Comparison of ENCODE assay signal across 1 cellular context in the genomic region with DNA sequence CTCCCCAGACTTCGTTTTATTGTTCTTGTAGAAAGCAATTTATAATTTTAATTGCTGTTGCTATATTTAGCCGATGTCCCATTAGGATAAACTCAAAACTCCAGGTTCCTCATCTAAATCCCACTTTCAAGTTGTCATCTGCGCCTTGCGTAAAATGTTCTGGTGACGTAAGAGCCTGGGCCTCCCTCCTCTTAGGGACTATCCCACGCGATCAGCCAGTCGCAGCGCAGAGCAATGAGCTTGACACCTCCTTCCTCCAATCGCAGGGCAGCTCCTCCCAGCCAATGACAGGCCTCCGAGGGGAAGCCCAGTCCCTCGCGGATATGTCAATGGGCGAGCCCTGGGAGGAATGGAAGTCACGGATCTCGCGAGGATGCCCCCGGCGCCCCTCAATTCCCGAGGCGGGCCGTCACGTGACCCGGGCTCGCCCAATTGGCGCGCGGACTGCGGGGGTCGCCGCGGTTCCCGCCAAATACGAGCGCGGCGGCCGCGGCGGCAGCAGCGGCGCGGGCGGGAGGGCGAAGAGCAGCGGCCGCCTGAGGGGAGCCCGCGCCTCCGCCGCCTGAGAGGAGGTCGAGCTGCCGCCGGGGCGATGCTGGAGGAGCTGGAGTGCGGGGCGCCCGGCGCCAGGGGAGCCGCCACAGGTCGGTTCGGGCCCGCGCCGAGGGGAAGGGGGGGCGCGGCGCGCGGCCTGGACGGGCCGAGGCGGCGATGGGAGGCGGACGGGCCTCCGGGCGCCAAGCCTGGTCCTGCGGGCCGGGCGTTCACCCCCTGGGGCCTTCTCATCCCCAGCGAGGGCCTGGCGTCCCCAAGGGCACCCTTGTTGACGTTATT.
TF ChIP-seq lines count a peak whose summit lies in the region.

A gene with protein sequence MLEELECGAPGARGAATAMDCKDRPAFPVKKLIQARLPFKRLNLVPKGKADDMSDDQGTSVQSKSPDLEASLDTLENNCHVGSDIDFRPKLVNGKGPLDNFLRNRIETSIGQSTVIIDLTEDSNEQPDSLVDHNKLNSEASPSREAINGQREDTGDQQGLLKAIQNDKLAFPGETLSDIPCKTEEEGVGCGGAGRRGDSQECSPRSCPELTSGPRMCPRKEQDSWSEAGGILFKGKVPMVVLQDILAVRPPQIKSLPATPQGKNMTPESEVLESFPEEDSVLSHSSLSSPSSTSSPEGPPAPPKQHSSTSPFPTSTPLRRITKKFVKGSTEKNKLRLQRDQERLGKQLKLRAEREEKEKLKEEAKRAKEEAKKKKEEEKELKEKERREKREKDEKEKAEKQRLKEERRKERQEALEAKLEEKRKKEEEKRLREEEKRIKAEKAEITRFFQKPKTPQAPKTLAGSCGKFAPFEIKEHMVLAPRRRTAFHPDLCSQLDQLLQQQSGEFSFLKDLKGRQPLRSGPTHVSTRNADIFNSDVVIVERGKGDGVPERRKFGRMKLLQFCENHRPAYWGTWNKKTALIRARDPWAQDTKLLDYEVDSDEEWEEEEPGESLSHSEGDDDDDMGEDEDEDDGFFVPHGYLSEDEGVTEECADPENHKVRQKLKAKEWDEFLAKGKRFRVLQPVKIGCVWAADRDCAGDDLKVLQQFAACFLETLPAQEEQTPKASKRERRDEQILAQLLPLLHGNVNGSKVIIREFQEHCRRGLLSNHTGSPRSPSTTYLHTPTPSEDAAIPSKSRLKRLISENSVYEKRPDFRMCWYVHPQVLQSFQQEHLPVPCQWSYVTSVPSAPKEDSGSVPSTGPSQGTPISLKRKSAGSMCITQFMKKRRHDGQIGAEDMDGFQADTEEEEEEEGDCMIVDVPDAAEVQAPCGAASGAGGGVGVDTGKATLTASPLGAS (plus strand): TSS at position 470 of the 834 bp plus-strand sequence. CDS start 123 bp downstream, at position 593.

TF ChIP-seq in IMR-90, 13 proteins besides CTCF, POLR2A, EP300 and RAD21 (continued from another document):
- TF ChIP-seq, protein P1, sequence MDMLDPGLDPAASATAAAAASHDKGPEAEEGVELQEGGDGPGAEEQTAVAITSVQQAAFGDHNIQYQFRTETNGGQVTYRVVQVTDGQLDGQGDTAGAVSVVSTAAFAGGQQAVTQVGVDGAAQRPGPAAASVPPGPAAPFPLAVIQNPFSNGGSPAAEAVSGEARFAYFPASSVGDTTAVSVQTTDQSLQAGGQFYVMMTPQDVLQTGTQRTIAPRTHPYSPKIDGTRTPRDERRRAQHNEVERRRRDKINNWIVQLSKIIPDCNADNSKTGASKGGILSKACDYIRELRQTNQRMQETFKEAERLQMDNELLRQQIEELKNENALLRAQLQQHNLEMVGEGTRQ (IDR thresholded peaks at IDR 0.05; ENCODE audit: low read depth, low read length) = peak; percentile 99
TF ChIP-seq in IMR-90: peak in this region for 6.
